ENCODE assay signal across 8 cellular contexts in the genomic region with DNA sequence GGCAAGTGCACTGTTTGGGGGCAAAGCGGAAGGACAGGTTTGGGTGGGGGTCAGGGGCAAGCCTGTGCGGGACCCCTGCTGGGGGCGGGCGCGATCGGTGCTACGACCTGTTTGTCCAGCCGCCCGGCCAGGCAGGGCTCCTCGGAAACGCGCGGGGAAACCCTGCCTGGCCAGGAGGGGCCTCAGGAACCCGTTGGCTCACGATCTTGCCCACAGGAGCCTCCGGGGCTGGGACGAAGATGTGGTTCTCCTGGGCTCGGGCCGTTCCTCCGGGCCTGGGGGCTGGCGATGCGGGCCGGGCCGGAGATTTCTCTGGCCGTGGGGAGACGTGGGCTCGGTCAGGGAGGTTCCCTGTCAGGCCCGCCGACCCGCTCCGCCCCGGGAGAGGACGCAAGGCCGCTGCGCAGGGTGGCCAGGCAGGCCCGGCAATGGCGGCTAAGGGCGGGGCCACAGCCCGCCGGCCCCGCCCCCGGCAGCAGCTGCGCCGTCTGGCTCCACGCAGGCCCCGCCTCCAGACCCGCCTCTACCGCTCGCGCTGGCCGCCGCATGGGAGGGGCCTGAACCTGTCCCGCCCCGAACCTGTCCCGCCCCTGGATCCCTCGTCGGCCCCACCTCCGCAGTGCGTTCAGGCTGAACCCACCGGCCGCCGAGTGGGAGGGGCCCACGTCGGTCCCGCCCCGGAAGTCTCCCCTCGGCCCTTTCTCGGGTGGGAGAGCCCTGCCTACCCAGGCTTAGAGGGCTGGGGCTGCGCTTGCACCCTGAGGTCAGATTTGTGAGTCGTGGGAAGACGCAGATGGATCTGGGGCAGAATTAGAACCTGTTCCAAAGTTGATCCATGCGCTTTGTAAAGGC. TPM values are rescaled to one million over a fixed set of nuclear protein-coding genes. Genes with fewer than 3 reads are reported as not detected.
DNase-seq lines count a peak whose midpoint lies in the region; ATAC-seq, FAIRE-seq and TF ChIP-seq lines count a peak whose summit lies in the region.

A gene with protein sequence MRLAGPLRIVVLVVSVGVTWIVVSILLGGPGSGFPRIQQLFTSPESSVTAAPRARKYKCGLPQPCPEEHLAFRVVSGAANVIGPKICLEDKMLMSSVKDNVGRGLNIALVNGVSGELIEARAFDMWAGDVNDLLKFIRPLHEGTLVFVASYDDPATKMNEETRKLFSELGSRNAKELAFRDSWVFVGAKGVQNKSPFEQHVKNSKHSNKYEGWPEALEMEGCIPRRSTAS (minus strand): TSS at position 430 of the 852 bp plus-strand sequence. CDS start 460 bp downstream, outside the sequence.

- H3K36me3 ChIP-seq in H1 (ENCODE audit: control insufficient read depth in 2 of 4, insufficient read depth in 4 of 4, low read length in 3 of 4): no peaks in the 10 kb centered on the region

- H2BK5ac ChIP-seq in H1 (ENCODE audit: low read depth, low read length): peak within 1 kb of the TSS; percentile 49; the same call in 1 of the 2 replicates

- H2AFZ ChIP-seq in H1 (ENCODE audit: low read length): no peak within 1 kb of the TSS; the same call in 1 of the 2 replicates

- peak within 1 kb of the TSS; percentile 41 to 81 (median 49) for H3K4me3 ChIP-seq in H1 (ENCODE audit: extremely low read depth in 1 of 4, insufficient read depth in 2 of 4, low read depth in 3 of 4, low read length in 4 of 4)

- POLR2A ChIA-PET in H1 (lab: Charles Lee; ENCODE audit: partially characterized antibody): interaction anchor here (0.7 to 2.4 kb wide), 8 partner anchors 11 to 142 kb away, joined by 3 to 10 read pairs (median 4); a partner anchor contains a TSS

- H4K20me1 ChIP-seq in H1 (replicated peaks in 1 of 2; ENCODE audit: control insufficient read depth in 1 of 2, insufficient read depth in 2 of 2, low read length in 2 of 2): no peaks in the 10 kb centered on the region

- H3K27ac ChIP-seq in H1 (ENCODE audit: low read depth, low read length): peak within 1 kb of the TSS; percentile 87

- H3K9me3 ChIP-seq in H1 (ENCODE audit: insufficient read depth in 2 of 2, low read depth in 1 of 2, low read length in 1 of 2): no peaks in the 10 kb centered on the region

- peak within 1 kb of the TSS; percentile 93 for H4K91ac ChIP-seq in H1 (replicated peaks; ENCODE audit: insufficient read length, low read length)

- CTCF ChIA-PET in H1 (lab: Charles Lee; ENCODE audit: partially characterized antibody): interaction anchor here (1.1 kb wide), 1 partner anchor 13 kb away, joined by 3 read pairs; no protein-coding TSS in a partner anchor

- no peaks in the 10 kb centered on the region for H3K27me3 ChIP-seq in H1 (replicated peaks in 1 of 4; ENCODE audit: control insufficient read depth in 3 of 4, extremely low read depth in 1 of 4, insufficient read depth in 3 of 4, low read length in 3 of 4)

- WGBS in H1 (ENCODE audit: extremely low coverage in 1 of 2, insufficient coverage in 1 of 2, insufficient read length in 1 of 2, insufficient replicate concordance in 2 of 2, low coverage in 1 of 2, low lambda C conversion rate in 2 of 2, missing lambda C conversion rate in 1 of 2), 2 experiments: 2% methylated on average over 9 of the region's 72 CpGs; no CpG with 5 or more reads in 1 of the 2 experiments

- peak within 1 kb of the TSS; percentile 93 to 99 for H3K4me2 ChIP-seq in H1 (ENCODE audit: insufficient read depth in 1 of 2, low read depth in 2 of 2, low read length in 2 of 2)

- no peak within 1 kb of the TSS for H2AK5ac ChIP-seq in H1 (ENCODE audit: low read depth, low read length)

- H3K23me2 ChIP-seq in H1 (ENCODE audit: low read depth, low read length): peaks cover 9% of the 10 kb centered on the region

- no peak within 1 kb of the TSS for H3K4ac ChIP-seq in H1 (replicated peaks; ENCODE audit: insufficient read length, low read depth, low read length)

- H3K23ac ChIP-seq in H1 (ENCODE audit: insufficient read length): no peak within 1 kb of the TSS

- TF ChIP-seq CTCF in H1 (IDR thresholded peaks at IDR 0.05; ENCODE audit: control extremely low read depth in 1 of 3, insufficient read depth in 1 of 3, low read depth in 1 of 3, low read length in 3 of 3): no peak

- H2BK20ac ChIP-seq in H1 (ENCODE audit: low read length): no peak within 1 kb of the TSS

- H3K56ac ChIP-seq in H1 (replicated peaks; ENCODE audit: insufficient read length, low read depth, low read length): no peak within 1 kb of the TSS

- no peak within 1 kb of the TSS for H2BK120ac ChIP-seq in H1 (replicated peaks; ENCODE audit: low read depth, low read length)

- peak; percentile 90 for ATAC-seq in GM21360 (IDR thresholded peaks at IDR 0.05; ENCODE audit: unreplicated experiment)

- TF ChIP-seq POLR2A in H1 (IDR thresholded peaks at IDR 0.05; ENCODE audit: control extremely low read depth in 1 of 2, low read depth in 2 of 2, low read length in 2 of 2): peak in 1 of 2 experiments; percentile 53; a peak in 1 of 3 replicates

- no peak within 1 kb of the TSS for H3K14ac ChIP-seq in H1 (ENCODE audit: insufficient read length)

- DNase-seq in COR-L47 (lab: John Stamatoyannopoulos, UW): peak; percentile 71
- DNase-seq in HTR-8/SVneo (ENCODE audit: insufficient read length, low spot score): peak; percentile 69
- peak; percentile 71 to 84 for DNase-seq in NOMO-1 (lab: John Stamatoyannopoulos, UW; ENCODE audit: unreplicated experiment in 2 of 2)
- DNase-seq in activated CD8-positive, alpha-beta memory T cell treated with anti-CD3 and anti-CD28 coated beads for 4 hours (ENCODE audit: low read depth in 2 of 2): peak; percentile 86 to 87
- peak in 1 of 2 experiments; percentile 87 for DNase-seq in H1 (ENCODE audit: low read depth in 1 of 2, low spot score in 2 of 2)
- peak; percentile 97 for DNase-seq in mesenteric fat pad (ENCODE audit: low spot score)
- DNase-seq in stimulated activated CD8-positive, alpha-beta memory T cell treated with anti-CD3 and anti-CD28 coated beads, Interleukin-12 subunit alpha, Interleukin-12 subunit beta, amount 100 ng/mL, for 4 hours (ENCODE audit: low read depth): peak; percentile 84

- H4K5ac ChIP-seq in H1 (ENCODE audit: insufficient read length, low read depth, low read length): peak within 1 kb of the TSS; percentile 60

- TF ChIP-seq RAD21 in H1 (IDR thresholded peaks at IDR 0.05 in 1 of 2, conservative IDR thresholded peaks at IDR 0.05 in 1 of 2; ENCODE audit: low read depth in 2 of 2, low read length in 2 of 2): no peak

- H3K79me1 ChIP-seq in H1 (ENCODE audit: low read depth, low read length): no peaks in the 10 kb centered on the region

- peaks cover 1 to 10% (median 7%) of the 10 kb centered on the region in 4 experiments; a peak in 6 of 7 replicates for H3K4me1 ChIP-seq in H1 (replicated peaks in 1 of 4; ENCODE audit: control insufficient read depth in 3 of 4, insufficient read depth in 4 of 4, low read length in 3 of 4)

- no peaks in the 10 kb centered on the region for H3K79me2 ChIP-seq in H1 (ENCODE audit: control insufficient read depth in 1 of 2, insufficient read depth in 2 of 2, low read length in 2 of 2)

- H2BK12ac ChIP-seq in H1 (ENCODE audit: low read depth, low read length): 0 out of 2 replicates have a peak within 1 kb of the TSS, but pooled peaks have one; percentile 84

- peak within 1 kb of the TSS; percentile 21 for H4K8ac ChIP-seq in H1 (ENCODE audit: extremely low read depth, insufficient read depth, low read length)

- H3K18ac ChIP-seq in H1 (ENCODE audit: extremely low read depth, low read length): peak within 1 kb of the TSS; percentile 71

- H2BK15ac ChIP-seq in H1 (ENCODE audit: low read length): no peak within 1 kb of the TSS

- no peak for TF ChIP-seq EP300 in H1 (IDR thresholded peaks at IDR 0.05; ENCODE audit: borderline replicate concordance in 1 of 2, low read depth in 2 of 2, low read length in 2 of 2)

- peak within 1 kb of the TSS in 3 of 4 experiments; percentile 51 to 71 (median 70); a peak in 5 of 7 replicates for H3K9ac ChIP-seq in H1 (replicated peaks in 1 of 4; ENCODE audit: extremely low read depth in 1 of 4, low read depth in 3 of 4, low read length in 3 of 4)

- FAIRE-seq in HTR-8/SVneo (lab: Jason Lieb, UNC) (peak; percentile 79), H1 (lab: Jason Lieb, UNC) (no peak)

TF ChIP-seq in H1, 55 proteins besides CTCF, POLR2A, EP300 and RAD21:
- no peak for TF ChIP-seq GABPA (IDR thresholded peaks at IDR 0.05; ENCODE audit: borderline replicate concordance, insufficient read depth, low read length)
- 0 out of 2 replicates have a peak, but pooled peaks have one; percentile 24 for TF ChIP-seq TAF1 (IDR thresholded peaks at IDR 0.05; ENCODE audit: low read depth, low read length)
- TF ChIP-seq YY1 (IDR thresholded peaks at IDR 0.05; ENCODE audit: low read depth, low read length): peak; percentile 89
- peak; percentile 66 for TF ChIP-seq KDM4A (IDR thresholded peaks at IDR 0.05; ENCODE audit: low read depth, low read length, severe bottlenecking)
- peak; percentile 39; the same call in 1 of the 2 replicates for TF ChIP-seq BACH1 (IDR thresholded peaks at IDR 0.05; ENCODE audit: low read length)
- TF ChIP-seq POLR2AphosphoS5 (IDR thresholded peaks at IDR 0.05; ENCODE audit: low read depth, low read length): peak; percentile 4; the same call in 1 of the 2 replicates
- TF ChIP-seq TBP (IDR thresholded peaks at IDR 0.05; ENCODE audit: low read depth, low read length): no peak
- TF ChIP-seq PHF8 (conservative IDR thresholded peaks at IDR 0.05; ENCODE audit: low read depth, low read length): peak; percentile 65
- peak; percentile 44; the same call in 1 of the 2 replicates for TF ChIP-seq SP4 (IDR thresholded peaks at IDR 0.05; ENCODE audit: low read length)

RNA-seq across cellular contexts. Expression of the gene that starts here (rescaled TPM):
- total RNA-seq in H1 (2021; fragmentation: NEBNext Ultra II Directional; extraction: Animal tissue kit (Norgen Biotek cat#: 25700)): 16.2 and 21.7 TPM in 2 replicates
- 18.6 and 28.1 TPM in 2 replicates for polyA plus RNA-seq in H1 (2011; rRNA removed)
- 24.8 TPM for polyA plus RNA-seq in H1 (2011; cell fraction: cytosol; rRNA removed)
- 40.4 TPM for polyA plus RNA-seq in H1 (2011; cell fraction: nucleus; rRNA removed)
- polyA plus RNA-seq in H1 (2012, experiment 1 of 2): 11.1 to 19.0 TPM (median 15.8 TPM) in 4 replicates
- polyA plus RNA-seq in H1 (2012, experiment 2 of 2): 16.6 TPM
- 15.4 TPM for polyA plus RNA-seq in H1 (2013, experiment 1 of 2)
- polyA plus RNA-seq in H1 (2013, experiment 2 of 2): 16.1 TPM
- 7.8 and 8.7 TPM in 2 replicates for polyA minus RNA-seq in H1 (2011; rRNA and poly(A)+ RNA removed)
- polyA minus RNA-seq in H1 (2011; cell fraction: cytosol; rRNA and poly(A)+ RNA removed): 14.8 TPM
- 11.0 TPM for polyA minus RNA-seq in H1 (2011; cell fraction: nucleus; rRNA and poly(A)+ RNA removed)
- 36.5 TPM for total RNA-seq in mesenteric fat pad
